9 cellular contexts compared by ENCODE assay signal in genomic region chr1:42730988-42731387, GRCh38. TPM values are rescaled to one million over a fixed set of nuclear protein-coding genes. Genes with fewer than 3 reads are reported as not detected.
A peak's percentile ranks its signal among the peaks of the same experiment; 100 is the strongest.
DNase-seq lines count a peak whose midpoint lies in the region; ATAC-seq, FAIRE-seq and TF ChIP-seq lines count a peak whose summit lies in the region.
"Had no signal": no experiment of that assay in that cellular context is flagged by ENCODE, and none has a peak within 500 bp of the region (broad histone marks: within the 10 kb centered on the region; RNA-seq: fewer than 3 reads in every experiment).

No MANE protein-coding gene starts in this region.

- H4K20me1 ChIP-seq in GM12878 (ENCODE audit: control insufficient read depth, insufficient read depth), result no peaks in the 10 kb centered on the region

- 0% methylated on average over 4 of the region's 4 CpGs for WGBS in GM12878 (ENCODE audit: insufficient coverage, insufficient replicate concordance, low lambda C conversion rate, missing lambda C conversion rate)

- POLR2A ChIA-PET in GM12878 (lab: Charles Lee), result interaction anchor here (0.7 to 1.5 kb wide), 2 partner anchors 33 to 42 kb away, joined by 3 to 6 read pairs; no protein-coding TSS in a partner anchor
- POLR2A ChIA-PET in WTC11 (lab: Charles Lee), result interaction anchor here (0.7 kb wide), 1 partner anchor 29 kb away, joined by 5 read pairs; no protein-coding TSS in a partner anchor

- peak; percentile 51 for ATAC-seq in GM12878
- no peak; the same call in 1 of the 2 replicates for ATAC-seq in WTC11
- no peak for ATAC-seq in GM21367 (IDR thresholded peaks at IDR 0.05; ENCODE audit: unreplicated experiment)

- peak; percentile 79 for FAIRE-seq in GM12878 (lab: Jason Lieb, UNC)

- H3K27ac ChIP-seq in GM12878 (ENCODE audit: control insufficient read depth, insufficient read depth), result no peak overlapping the region

- no peak for TF ChIP-seq EP300 in GM12878 (IDR thresholded peaks at IDR 0.05; ENCODE audit: borderline replicate concordance in 1 of 2, control insufficient read depth in 1 of 2, low read depth in 2 of 2, low read length in 2 of 2)

- SMC1A ChIA-PET in GM12878 (lab: Charles Lee; ENCODE audit: uncharacterized antibody, unreplicated experiment), result interaction anchor here (0.8 kb wide), 1 partner anchor 392 kb away, joined by 4 read pairs; no protein-coding TSS in a partner anchor

- no peaks in the 10 kb centered on the region for H3K27me3 Mint-ChIP-seq in WTC11 (ENCODE audit: low read depth)

- no peaks in the 10 kb centered on the region for H3K27me3 ChIP-seq in GM12878 (replicated peaks in 1 of 2; ENCODE audit: control insufficient read depth in 2 of 2, insufficient read depth in 2 of 2, low read length in 1 of 2)

- TF ChIP-seq RAD21 in GM12878 (IDR thresholded peaks at IDR 0.05; ENCODE audit: insufficient read depth, low read depth, low read length), result peak; percentile 45

- H3K9me3 ChIP-seq in GM12878 (replicated peaks; ENCODE audit: control insufficient read depth, insufficient read depth, low read length), result no peaks in the 10 kb centered on the region

- no peak overlapping the region for H3K27ac Mint-ChIP-seq in WTC11

- TF ChIP-seq CTCF in GM12878 (IDR thresholded peaks at IDR 0.05 in 2 of 3, conservative IDR thresholded peaks at IDR 0.05 in 1 of 3; ENCODE audit: control insufficient read depth in 2 of 3, extremely low read depth in 1 of 3, insufficient read depth in 1 of 3, low read depth in 3 of 3, low read length in 3 of 3) (peak in 2 of 3 experiments; percentile 13 to 20; a peak in 1 of 6 replicates), WTC11 (IDR thresholded peaks at IDR 0.05) (no peak)

- no peak overlapping the region for H2AFZ ChIP-seq in GM12878 (ENCODE audit: control insufficient read depth, low read depth, low read length)

- H3K9ac ChIP-seq in GM12878 (ENCODE audit: control insufficient read depth, insufficient read depth, low read length), result no peak overlapping the region

- peak; percentile 7 for DNase-seq in NCI-H2029 (lab: John Stamatoyannopoulos, UW)
- no peak for DNase-seq in NCI-H2029 treated with DMSO at 0.1 percent for 48 hours (lab: John Stamatoyannopoulos, UW)
- peak; percentile 64 for DNase-seq in OCI-M1 (lab: John Stamatoyannopoulos, UW)
- no peak for DNase-seq in GM12878 (ENCODE audit: low read depth, low spot score)
- peak; percentile 18 to 25 (median 22) for DNase-seq in stimulated activated CD4-positive, alpha-beta T cell treated with anti-CD3 and anti-CD28 coated beads, TNF-alpha, amount 100 ng/mL, for 4 hours (ENCODE audit: low read depth in 3 of 3)
- no peak for DNase-seq in AG20443 (ENCODE audit: low spot score)
- no peak for DNase-seq in WTC11 (ENCODE audit: low spot score)

- no TSS peak for BruUV-seq in GM12878 (replicated peaks; lab: Mats Ljungman, UMichigan)

- H3K36me3 ChIP-seq in GM12878 (ENCODE audit: control insufficient read depth in 2 of 2, insufficient read depth in 2 of 2, low read length in 1 of 2), result no peaks in the 10 kb centered on the region

- TF ChIP-seq POLR2A in GM12878 (IDR thresholded peaks at IDR 0.05; ENCODE audit: low read depth, low read length), result no peak

- in situ Hi-C loops in GM12878 (cut with MboI), result loop anchor here (10.0 kb wide), 1 partner anchor 136 kb away; no protein-coding TSS in a partner anchor

- no peak overlapping the region for H3K4me3 Mint-ChIP-seq in WTC11

- H3K9me3 Mint-ChIP-seq in WTC11, result no peaks in the 10 kb centered on the region

- H3K79me2 ChIP-seq in GM12878 (ENCODE audit: control insufficient read depth, insufficient read depth, low read length), result no peaks in the 10 kb centered on the region

- H3K4me1 Mint-ChIP-seq in WTC11, result peaks cover 15% of the 10 kb centered on the region

- no peak overlapping the region; the same call in 1 of the 2 replicates for H3K4me2 ChIP-seq in GM12878 (ENCODE audit: control insufficient read depth, insufficient read depth)

- CTCF ChIA-PET in GM12878 (lab: Yijun Ruan, JAX) (no interaction called here), WTC11 (lab: Charles Lee) (interaction anchor here (0.6 to 1.7 kb wide), 8 partner anchors 9 to 276 kb away, joined by 3 to 8 read pairs (median 3); partner anchors contain the start of gene CLDN19)

- no peaks in the 10 kb centered on the region for H3K4me1 ChIP-seq in GM12878 (ENCODE audit: control insufficient read depth, insufficient read depth, low read length)

- RAD21 ChIA-PET in GM12878 (lab: Charles Lee; ENCODE audit: unreplicated experiment), result interaction anchor here (0.6 to 1.3 kb wide), 2 partner anchors 35 to 73 kb away, joined by 3 to 5 read pairs; no protein-coding TSS in a partner anchor

- intact Hi-C loops in GM12878 (cut with micrococcal nuclease; ENCODE audit: unreplicated experiment), result no loop called here

- H3K4me3 ChIP-seq in GM12878, result no peak overlapping the region

- H3K36me3 Mint-ChIP-seq in WTC11, result no peaks in the 10 kb centered on the region

RNA-seq across cellular contexts. Expression of gene CLDN19, which starts 9.0 kb away (rescaled TPM):
- not detected in 2 replicates for total RNA-seq in GM12878 (2013; cell fraction: nucleolus; rRNA removed)
- not detected in 2 replicates for total RNA-seq in GM12878 (2014; rRNA removed)
- not detected in 2 replicates for total RNA-seq in GM12878 (2014; rRNA removed; fragmentation: Illumina TruSeq; extraction: Trizol)
- not detected in 2 replicates for total RNA-seq in GM12878 (2021)
- not detected for polyA plus RNA-seq in GM12878 (2011; ENCODE audit: low read depth)
- polyA plus RNA-seq in GM12878 (2011; rRNA removed), result not detected in 2 replicates
- polyA plus RNA-seq in GM12878 (2011; cell fraction: cytosol; rRNA removed), result not detected in 2 replicates
- polyA plus RNA-seq in GM12878 (2011; cell fraction: nucleus; rRNA removed), result not detected in 2 replicates
- not detected in 2 replicates for polyA plus RNA-seq in GM12878 (2012)
- polyA plus RNA-seq in GM12878 (2014; fragmentation: Illumina TruSeq; extraction: Trizol), result not detected in 2 replicates
- not detected for polyA plus RNA-seq in GM12878 (2014; fragmentation: Nextera tagmentation; extraction: Ambion mirVana)
- polyA plus RNA-seq in GM12878 (2014; rRNA removed), result not detected in 2 replicates
- not detected for polyA plus RNA-seq in GM12878 (2016; fragmentation: Nextera tagmentation; extraction: Ambion mirVana)
- polyA minus RNA-seq in GM12878 (2011; rRNA and poly(A)+ RNA removed), result 0.05 TPM in 1 of 2 replicates, not detected in the other
- not detected in 2 replicates for polyA minus RNA-seq in GM12878 (2011; cell fraction: cytosol; rRNA and poly(A)+ RNA removed)
- polyA minus RNA-seq in GM12878 (2011; cell fraction: nucleus; rRNA and poly(A)+ RNA removed), result not detected in 2 replicates
- 8.1 to 15.9 TPM (median 14.7 TPM) in 3 replicates for total RNA-seq in WTC11 (2021)
- total RNA-seq: glomerular endothelial cell had no signal

RNA-seq across cellular contexts. Expression of gene P3H1, which starts 35.8 kb away (rescaled TPM):
- total RNA-seq in GM12878 (2013; cell fraction: nucleolus; rRNA removed), result 58.7 and 59.7 TPM in 2 replicates
- total RNA-seq in GM12878 (2014; rRNA removed) (25.7 and 26.3 TPM in 2 replicates), GM12878 (2014; rRNA removed; fragmentation: Illumina TruSeq; extraction: Trizol) (15.3 and 16.3 TPM in 2 replicates), GM12878 (2021) (40.1 and 42.4 TPM in 2 replicates), WTC11 (2021) (78.1 to 95.1 TPM (median 80.3 TPM) in 3 replicates)
- 9.4 TPM for polyA plus RNA-seq in GM12878 (2011; ENCODE audit: low read depth)
- polyA plus RNA-seq in GM12878 (2011; rRNA removed) (18.0 and 28.8 TPM in 2 replicates), GM12878 (2014; fragmentation: Illumina TruSeq; extraction: Trizol) (21.3 and 23.2 TPM in 2 replicates), GM12878 (2014; fragmentation: Nextera tagmentation; extraction: Ambion mirVana) (1 to 10 TPM in 1 of 2 experiments, under 1 TPM in 1; 0.72 to 3.1 TPM), GM12878 (2014; rRNA removed) (31.4 and 34.9 TPM in 2 replicates), GM12878 (2016; fragmentation: Nextera tagmentation; extraction: Ambion mirVana) (10 to 100 TPM; 25.7 to 26.9 TPM)
- polyA plus RNA-seq in GM12878 (2011; cell fraction: cytosol; rRNA removed), result 31.3 and 45.3 TPM in 2 replicates
- polyA plus RNA-seq in GM12878 (2011; cell fraction: nucleus; rRNA removed), result 260 and 270 TPM in 2 replicates
- polyA plus RNA-seq in GM12878 (2012), result 16.4 and 22.4 TPM in 2 replicates
- polyA minus RNA-seq in GM12878 (2011; rRNA and poly(A)+ RNA removed), result 28.2 and 32.0 TPM in 2 replicates
- 10.7 and 12.6 TPM in 2 replicates for polyA minus RNA-seq in GM12878 (2011; cell fraction: cytosol; rRNA and poly(A)+ RNA removed)
- 47.3 and 60.6 TPM in 2 replicates for polyA minus RNA-seq in GM12878 (2011; cell fraction: nucleus; rRNA and poly(A)+ RNA removed)

RNA-seq across cellular contexts. Expression of gene C1orf50, which starts 36.1 kb away (rescaled TPM):
- total RNA-seq in GM12878 (2013; cell fraction: nucleolus; rRNA removed), result 19.2 and 22.0 TPM in 2 replicates
- total RNA-seq in GM12878 (2014; rRNA removed), result 5.0 and 5.7 TPM in 2 replicates
- 6.5 and 7.9 TPM in 2 replicates for total RNA-seq in GM12878 (2014; rRNA removed; fragmentation: Illumina TruSeq; extraction: Trizol)
- total RNA-seq in GM12878 (2021), result 4.4 and 7.0 TPM in 2 replicates
- 2.5 TPM for polyA plus RNA-seq in GM12878 (2011; ENCODE audit: low read depth)
- polyA plus RNA-seq in GM12878 (2011; rRNA removed), result 9.7 and 11.8 TPM in 2 replicates
- polyA plus RNA-seq in GM12878 (2011; cell fraction: cytosol; rRNA removed), result 5.9 and 9.3 TPM in 2 replicates
- polyA plus RNA-seq in GM12878 (2011; cell fraction: nucleus; rRNA removed), result 5.0 and 8.3 TPM in 2 replicates
- 4.8 and 5.2 TPM in 2 replicates for polyA plus RNA-seq in GM12878 (2012)
- 4.5 and 8.7 TPM in 2 replicates for polyA plus RNA-seq in GM12878 (2014; fragmentation: Illumina TruSeq; extraction: Trizol)
- 1 to 10 TPM; 1.2 to 3.3 TPM for polyA plus RNA-seq in GM12878 (2014; fragmentation: Nextera tagmentation; extraction: Ambion mirVana)
- 4.6 and 5.1 TPM in 2 replicates for polyA plus RNA-seq in GM12878 (2014; rRNA removed)
- 10 to 100 TPM in 1 of 2 experiments, 1 to 10 TPM in 1; 8.1 to 10.7 TPM for polyA plus RNA-seq in GM12878 (2016; fragmentation: Nextera tagmentation; extraction: Ambion mirVana)
- 3.7 and 3.9 TPM in 2 replicates for polyA minus RNA-seq in GM12878 (2011; rRNA and poly(A)+ RNA removed)
- 0.53 and 0.94 TPM in 2 replicates for polyA minus RNA-seq in GM12878 (2011; cell fraction: cytosol; rRNA and poly(A)+ RNA removed)
- polyA minus RNA-seq in GM12878 (2011; cell fraction: nucleus; rRNA and poly(A)+ RNA removed), result 2.8 and 7.2 TPM in 2 replicates
- 5.1 to 6.3 TPM (median 5.3 TPM) in 3 replicates for total RNA-seq in WTC11 (2021)

RNA-seq across cellular contexts. Expression of gene YBX1, which starts 48.8 kb away (rescaled TPM):
- 45.7 and 50.4 TPM in 2 replicates for total RNA-seq in GM12878 (2013; cell fraction: nucleolus; rRNA removed)
- total RNA-seq in GM12878 (2014; rRNA removed), result 872 and 1,017 TPM in 2 replicates
- total RNA-seq in GM12878 (2014; rRNA removed; fragmentation: Illumina TruSeq; extraction: Trizol), result 1,098 and 1,178 TPM in 2 replicates
- total RNA-seq in GM12878 (2021), result 936 and 947 TPM in 2 replicates
- 426 TPM for polyA plus RNA-seq in GM12878 (2011; ENCODE audit: low read depth)
- polyA plus RNA-seq in GM12878 (2011; rRNA removed), result 587 and 826 TPM in 2 replicates
- 587 and 618 TPM in 2 replicates for polyA plus RNA-seq in GM12878 (2011; cell fraction: cytosol; rRNA removed)
- 336 and 406 TPM in 2 replicates for polyA plus RNA-seq in GM12878 (2011; cell fraction: nucleus; rRNA removed)
- 702 and 782 TPM in 2 replicates for polyA plus RNA-seq in GM12878 (2012)
- 1,157 and 1,353 TPM in 2 replicates for polyA plus RNA-seq in GM12878 (2014; fragmentation: Illumina TruSeq; extraction: Trizol)
- 100 to 1,000 TPM; 355 to 521 TPM for polyA plus RNA-seq in GM12878 (2014; fragmentation: Nextera tagmentation; extraction: Ambion mirVana)
- polyA plus RNA-seq in GM12878 (2014; rRNA removed), result 726 and 845 TPM in 2 replicates
- 100 to 1,000 TPM; 758 to 913 TPM for polyA plus RNA-seq in GM12878 (2016; fragmentation: Nextera tagmentation; extraction: Ambion mirVana)
- 327 and 366 TPM in 2 replicates for polyA minus RNA-seq in GM12878 (2011; rRNA and poly(A)+ RNA removed)
- 259 and 298 TPM in 2 replicates for polyA minus RNA-seq in GM12878 (2011; cell fraction: cytosol; rRNA and poly(A)+ RNA removed)
- 45.7 and 77.4 TPM in 2 replicates for polyA minus RNA-seq in GM12878 (2011; cell fraction: nucleus; rRNA and poly(A)+ RNA removed)
- total RNA-seq in WTC11 (2021), result 1,098 to 1,172 TPM (median 1,151 TPM) in 3 replicates

RNA-seq across cellular contexts. Expression of gene TMEM269, which starts 53.8 kb away (rescaled TPM):
- 0.54 and 0.78 TPM in 2 replicates for total RNA-seq in GM12878 (2013; cell fraction: nucleolus; rRNA removed)
- 0.05 and 0.06 TPM in 2 replicates for total RNA-seq in GM12878 (2014; rRNA removed)
- 0.04 and 0.09 TPM in 2 replicates for total RNA-seq in GM12878 (2014; rRNA removed; fragmentation: Illumina TruSeq; extraction: Trizol)
- total RNA-seq in GM12878 (2021), result 0.13 and 0.18 TPM in 2 replicates
- 0.07 TPM for polyA plus RNA-seq in GM12878 (2011; ENCODE audit: low read depth)
- 0.07 and 0.12 TPM in 2 replicates for polyA plus RNA-seq in GM12878 (2011; rRNA removed)
- 0.03 and 0.04 TPM in 2 replicates for polyA plus RNA-seq in GM12878 (2011; cell fraction: cytosol; rRNA removed)
- polyA plus RNA-seq in GM12878 (2011; cell fraction: nucleus; rRNA removed), result 0.21 and 0.32 TPM in 2 replicates
- 0.11 and 0.18 TPM in 2 replicates for polyA plus RNA-seq in GM12878 (2012)
- polyA plus RNA-seq in GM12878 (2014; fragmentation: Illumina TruSeq; extraction: Trizol), result 0.06 TPM in 1 of 2 replicates, not detected in the other
- under 1 TPM; 0.02 to 0.06 TPM for polyA plus RNA-seq in GM12878 (2014; fragmentation: Nextera tagmentation; extraction: Ambion mirVana)
- 0.03 and 0.06 TPM in 2 replicates for polyA plus RNA-seq in GM12878 (2014; rRNA removed)
- under 1 TPM in 1 of 2 experiments, not detected in 1; 0.26 TPM for polyA plus RNA-seq in GM12878 (2016; fragmentation: Nextera tagmentation; extraction: Ambion mirVana)
- 0.05 TPM in 1 of 2 replicates, not detected in the other for polyA minus RNA-seq in GM12878 (2011; rRNA and poly(A)+ RNA removed)
- polyA minus RNA-seq in GM12878 (2011; cell fraction: cytosol; rRNA and poly(A)+ RNA removed), result not detected in 2 replicates
- polyA minus RNA-seq in GM12878 (2011; cell fraction: nucleus; rRNA and poly(A)+ RNA removed), result 0.24 TPM in 1 of 2 replicates, not detected in the other
- 0.57 to 0.85 TPM (median 0.73 TPM) in 3 replicates for total RNA-seq in WTC11 (2021)
- total RNA-seq: glomerular endothelial cell had no signal

Comparison
In these comparisons a context has a peak if more than half of its experiments do, and no peak if none do; other contexts are left out.
1. DNase-seq: peak in NCI-H2029 (single experiment), OCI-M1 (single experiment) and stimulated activated CD4-positive, alpha-beta T cell treated with anti-CD3 and anti-CD28 coated beads, TNF-alpha, amount 100 ng/mL, for 4 hours (3 of 3); none in NCI-H2029 treated with DMSO at 0.1 percent for 48 hours (single experiment), GM12878 (single experiment), AG20443 (single experiment) and WTC11 (single experiment).